In genomic region chr4:73344106-73344505, GRCh38 we compare ENCODE assay signal across 30 cellular contexts. TPM values are rescaled to one million over a fixed set of nuclear protein-coding genes. Genes with fewer than 3 reads are reported as not detected.
"Had no signal": no experiment of that assay in that cellular context is flagged by ENCODE, and none has a peak within 500 bp of the region (broad histone marks: within the 10 kb centered on the region; RNA-seq: fewer than 3 reads in every experiment).

No MANE protein-coding gene starts in this region.

- H3K27me3 ChIP-seq: ovary, right atrium auricular region, sigmoid colon, spleen, suprapubic skin, tibial artery, upper lobe of right lung had no signal

- ATAC-seq: heart right ventricle; left cardiac atrium; left ventricle myocardium superior; naive thymus-derived CD4-positive, alpha-beta T cell; natural killer cell treated with Interleukin-12 subunit alpha and Interleukin-12 subunit beta and Interleukin-15 and Interleukin-18, amount 100 ng/mL, for 72 hours; stimulated activated effector memory CD8-positive, alpha-beta T cell treated with anti-CD3 and anti-CD28 coated beads, Interleukin-12 subunit alpha, Interleukin-12 subunit beta, amount 100 ng/mL, for 72 hours; upper lobe of right lung had no signal

- H3K4me3 Mint-ChIP-seq: naive thymus-derived CD4-positive, alpha-beta T cell; natural killer cell treated with Interleukin-12 subunit alpha and Interleukin-12 subunit beta and Interleukin-15 and Interleukin-18, amount 100 ng/mL, for 72 hours; stimulated activated effector memory CD8-positive, alpha-beta T cell treated with anti-CD3 and anti-CD28 coated beads, Interleukin-12 subunit alpha, Interleukin-12 subunit beta, amount 100 ng/mL, for 72 hours; stimulated activated naive CD8-positive, alpha-beta T cell treated with anti-CD3 and anti-CD28 coated beads, Interleukin-15, Interleukin-2, amounts not matched to agents 100 ng/mL and 50 ng/mL, for 24 hours had no signal

- H3K9me3 ChIP-seq: heart right ventricle, mucosa of descending colon, ovary, right atrium auricular region, sigmoid colon, spleen, suprapubic skin, thoracic aorta, tibial artery, upper lobe of right lung had no signal

- H3K4me1 Mint-ChIP-seq: naive thymus-derived CD4-positive, alpha-beta T cell; stimulated activated effector memory CD8-positive, alpha-beta T cell treated with anti-CD3 and anti-CD28 coated beads, Interleukin-12 subunit alpha, Interleukin-12 subunit beta, amount 100 ng/mL, for 72 hours had no signal

- H3K4me1 ChIP-seq: heart right ventricle, right atrium auricular region, sigmoid colon, spleen, suprapubic skin, tibial artery, upper lobe of right lung had no signal

- DNase-seq: heart right ventricle; hippocampal formation; kidney glomerular epithelial cell; left cardiac atrium; left ventricle myocardium superior; midbrain; naive thymus-derived CD4-positive, alpha-beta T cell; ovary; sigmoid colon; spleen; stimulated activated CD4-positive, alpha-beta T cell treated with anti-CD3 and anti-CD28 coated beads, Interleukin-4, amount 100 ng/mL, for 24 hours; stimulated activated naive CD4-positive, alpha-beta T cell; tibial artery; trophoblast cell; upper lobe of right lung had no signal

- H3K4me3 ChIP-seq: heart right ventricle, lung, mucosa of descending colon, ovary, right atrium auricular region, sigmoid colon, spleen, suprapubic skin, thoracic aorta, tibial artery, upper lobe of right lung had no signal

- H3K36me3 Mint-ChIP-seq: naive thymus-derived CD4-positive, alpha-beta T cell; natural killer cell treated with Interleukin-12 subunit alpha and Interleukin-12 subunit beta and Interleukin-15 and Interleukin-18, amount 100 ng/mL, for 72 hours; stimulated activated effector memory CD8-positive, alpha-beta T cell treated with anti-CD3 and anti-CD28 coated beads, Interleukin-12 subunit alpha, Interleukin-12 subunit beta, amount 100 ng/mL, for 72 hours had no signal

- H3K36me3 ChIP-seq: heart right ventricle, ovary, right atrium auricular region, sigmoid colon, spleen, suprapubic skin, thoracic aorta, tibial artery, upper lobe of right lung had no signal

- H3K27ac ChIP-seq: heart right ventricle, ovary, right atrium auricular region, sigmoid colon, spleen, suprapubic skin, thoracic aorta, tibial artery, upper lobe of right lung had no signal

- H3K27ac Mint-ChIP-seq: naive thymus-derived CD4-positive, alpha-beta T cell; natural killer cell treated with Interleukin-12 subunit alpha and Interleukin-12 subunit beta and Interleukin-15 and Interleukin-18, amount 100 ng/mL, for 72 hours; stimulated activated effector memory CD8-positive, alpha-beta T cell treated with anti-CD3 and anti-CD28 coated beads, Interleukin-12 subunit alpha, Interleukin-12 subunit beta, amount 100 ng/mL, for 72 hours; stimulated activated naive CD8-positive, alpha-beta T cell treated with anti-CD3 and anti-CD28 coated beads, Interleukin-15, Interleukin-2, amounts not matched to agents 100 ng/mL and 50 ng/mL, for 24 hours had no signal

- H3K9me3 Mint-ChIP-seq: natural killer cell treated with Interleukin-12 subunit alpha and Interleukin-12 subunit beta and Interleukin-15 and Interleukin-18, amount 100 ng/mL, for 72 hours; stimulated activated effector memory CD8-positive, alpha-beta T cell treated with anti-CD3 and anti-CD28 coated beads, Interleukin-12 subunit alpha, Interleukin-12 subunit beta, amount 100 ng/mL, for 72 hours; stimulated activated naive CD8-positive, alpha-beta T cell treated with anti-CD3 and anti-CD28 coated beads, Interleukin-15, Interleukin-2, amounts not matched to agents 100 ng/mL and 50 ng/mL, for 24 hours had no signal

- H3K27me3 Mint-ChIP-seq: progenitor cell of endocrine pancreas had no signal

- FAIRE-seq: keratinocyte, small intestine, urothelium cell line had no signal

RNA-seq across cellular contexts. Expression of gene ALB, which starts 60.0 kb away (rescaled TPM):
- total RNA-seq: left ventricle myocardium superior; myocyte; natural killer cell treated with Interleukin-12 subunit alpha and Interleukin-12 subunit beta and Interleukin-15 and Interleukin-18, amount 100 ng/mL, for 72 hours; pulmonary artery endothelial cell; renal cortical epithelial cell; sigmoid colon; thoracic aorta had no signal
- polyA plus RNA-seq: keratinocyte; naive thymus-derived CD4-positive, alpha-beta T cell had no signal
